15 cellular contexts compared by ENCODE assay signal in the genomic region with DNA sequence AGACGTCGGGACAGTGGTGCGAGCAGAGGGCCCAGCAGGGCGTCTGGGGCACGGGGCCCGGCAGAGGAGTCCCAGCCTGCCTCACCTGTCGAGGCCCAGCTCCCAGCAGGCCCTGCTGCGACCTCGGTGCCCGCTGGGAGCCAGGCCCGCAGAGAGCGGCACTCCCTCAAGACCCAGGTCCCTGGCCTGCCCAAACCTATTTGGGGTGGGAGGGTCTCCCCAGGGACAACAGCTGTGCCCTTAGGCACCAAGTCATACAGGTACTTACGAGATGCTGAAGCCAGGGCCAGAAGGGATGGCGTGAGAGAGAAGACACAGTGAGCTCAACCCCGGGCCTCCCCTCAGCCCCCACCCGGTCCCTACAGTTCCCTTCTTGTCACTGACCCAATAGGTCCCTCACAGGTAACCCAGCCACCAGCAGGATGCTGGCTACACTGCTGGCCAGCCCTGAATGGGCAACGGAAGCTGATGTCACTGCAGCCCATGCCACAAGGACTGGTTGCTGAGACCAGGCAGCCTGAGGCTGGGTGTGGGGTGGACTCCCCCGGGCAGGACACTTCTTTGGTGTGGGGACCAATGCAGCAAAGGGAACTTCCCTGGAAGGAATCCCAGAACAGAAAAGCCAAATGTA. TPM values are rescaled to one million over a fixed set of nuclear protein-coding genes. Genes with fewer than 3 reads are reported as not detected.
A peak's percentile ranks its signal among the peaks of the same experiment; 100 is the strongest.
DNase-seq lines count a peak whose midpoint lies in the region; ATAC-seq and TF ChIP-seq lines count a peak whose summit lies in the region.
"Had no signal": no experiment of that assay in that cellular context is flagged by ENCODE, and none has a peak within 500 bp of the region (broad histone marks: within the 10 kb centered on the region; RNA-seq: fewer than 3 reads in every experiment).

No MANE protein-coding gene starts in this region.

- DNase-seq in MCF 10A (ENCODE audit: unreplicated experiment) (no peak), breast epithelium (ENCODE audit: low spot score in 2 of 2) (no peak), adrenal gland (peak in 4 of 7 donors; percentile 8 to 22 (median 18)), mesothelial cell of epicardium (ENCODE audit: low spot score in 2 of 2, unreplicated experiment in 2 of 2) (no peak), type B pancreatic cell (ENCODE audit: extremely low spot score, unreplicated experiment) (no peak), amygdala (lab: John Stamatoyannopoulos, UW) (no peak)
- no peak for DNase-seq in stimulated activated CD4-positive, alpha-beta T cell treated with anti-CD3 and anti-CD28 coated beads, Interleukin-12 subunit alpha, Interleukin-12 subunit beta, amount 100 ng/mL, for 4 hours
- DNase-seq: cerebellar nuclear complex, NCI-H1694 had no signal

- H3K9me3 Mint-ChIP-seq in MCF 10A (ENCODE audit: unreplicated experiment) (no peaks in the 10 kb centered on the region), mesothelial cell of epicardium (no peaks in the 10 kb centered on the region), type B pancreatic cell (no peaks in the 10 kb centered on the region)

- H3K4me1 Mint-ChIP-seq in MCF 10A (ENCODE audit: insufficient read depth, unreplicated experiment) (peaks cover 9% of the 10 kb centered on the region), mesothelial cell of epicardium (peaks cover 13% of the 10 kb centered on the region), type B pancreatic cell (ENCODE audit: unreplicated experiment) (no peaks in the 10 kb centered on the region)

- TF ChIP-seq POLR2A in breast epithelium (IDR thresholded peaks at IDR 0.05), result no peak
- TF ChIP-seq POLR2A in adrenal gland (IDR thresholded peaks at IDR 0.05), result no peak

- H3K4me1 ChIP-seq in breast epithelium (no peaks in the 10 kb centered on the region), adrenal gland (replicated peaks in 1 of 2) (peaks cover 25 to 27% of the 10 kb centered on the region in 2 donors)
- H3K4me1 ChIP-seq: parathyroid adenoma had no signal

- peaks cover 6% of the 10 kb centered on the region for H3K36me3 Mint-ChIP-seq in MCF 10A (ENCODE audit: insufficient read depth, unreplicated experiment)
- H3K36me3 Mint-ChIP-seq in mesothelial cell of epicardium, result peaks cover 3% of the 10 kb centered on the region
- no peaks in the 10 kb centered on the region for H3K36me3 Mint-ChIP-seq in type B pancreatic cell

- no peaks in the 10 kb centered on the region for H3K36me3 ChIP-seq in breast epithelium
- H3K36me3 ChIP-seq in adrenal gland (replicated peaks in 1 of 2), result peaks cover 0 to 9% of the 10 kb centered on the region in 2 donors

- POLR2A ChIA-PET in MCF 10A (lab: Yijun Ruan, JAX), result interaction anchor here (0.6 to 0.8 kb wide), 2 partner anchors 9 to 95 kb away, joined by 3 read pairs; a partner anchor contains a TSS

- 60 to 84% (median 81%) methylated on average over 6 to 18 of the region's 18 CpGs for WGBS in adrenal gland, 4 donors

- H3K4me3 ChIP-seq in breast epithelium (no peak overlapping the region), adrenal gland (no peak overlapping the region)

- no peaks in the 10 kb centered on the region for H3K9me3 ChIP-seq in breast epithelium
- no peaks in the 10 kb centered on the region for H3K9me3 ChIP-seq in adrenal gland (replicated peaks in 1 of 3)
- H3K9me3 ChIP-seq: BE2C had no signal

- no peak for TF ChIP-seq CTCF in MCF 10A (IDR thresholded peaks at IDR 0.05; ENCODE audit: unreplicated experiment)
- no peak for TF ChIP-seq CTCF in breast epithelium (IDR thresholded peaks at IDR 0.05)
- TF ChIP-seq CTCF in adrenal gland (IDR thresholded peaks at IDR 0.05), result no peak
- TF ChIP-seq CTCF in mesothelial cell of epicardium (IDR thresholded peaks at IDR 0.05; ENCODE audit: unreplicated experiment), result no peak
- no peak for TF ChIP-seq CTCF in type B pancreatic cell (conservative IDR thresholded peaks at IDR 0.05)

- H3K27me3 Mint-ChIP-seq in MCF 10A (ENCODE audit: insufficient read depth, unreplicated experiment) (no peaks in the 10 kb centered on the region), mesothelial cell of epicardium (ENCODE audit: low read depth) (peaks cover 2% of the 10 kb centered on the region), type B pancreatic cell (no peaks in the 10 kb centered on the region)

- CTCF ChIA-PET in MCF 10A (lab: Yijun Ruan, JAX), result no interaction called here

- no peak for ATAC-seq in SK-N-SH treated with all-trans-retinoic acid at 6 μM for 48 hours

- H3K27ac ChIP-seq in breast epithelium, result no peak overlapping the region
- H3K27ac ChIP-seq in adrenal gland, result peak overlapping the region in 1 of 5 donors; percentile 86
- H3K27ac ChIP-seq: parathyroid adenoma had no signal

- no peaks in the 10 kb centered on the region for H3K27me3 ChIP-seq in breast epithelium
- H3K27me3 ChIP-seq in adrenal gland, result no peaks in the 10 kb centered on the region
- H3K27me3 ChIP-seq: BE2C had no signal

- H3K4me3 Mint-ChIP-seq in MCF 10A (ENCODE audit: unreplicated experiment) (no peak overlapping the region), mesothelial cell of epicardium (peak overlapping the region; percentile 30), type B pancreatic cell (peak overlapping the region; percentile 58)

- peak overlapping the region; percentile 20 for H3K27ac Mint-ChIP-seq in MCF 10A (ENCODE audit: low read depth, unreplicated experiment)
- H3K27ac Mint-ChIP-seq in mesothelial cell of epicardium, result no peak overlapping the region
- H3K27ac Mint-ChIP-seq in type B pancreatic cell, result peak overlapping the region; percentile 26

- no TSS peak for BruUV-seq in MCF 10A (replicated peaks; lab: Mats Ljungman, UMichigan)

- intact Hi-C loops in MCF 10A (cut with micrococcal nuclease) (no loop called here), breast epithelium (cut with DNase I; ENCODE audit: low total_unique reads) (no loop called here), adrenal gland (cut with DNase I) (no loop called here)

TF ChIP-seq in SK-N-SH treated with all-trans-retinoic acid at 6 μM for 48 hours, 23 proteins besides CTCF, POLR2A, EP300 and RAD21:
- no peak for TF ChIP-seq TOX (CRISPR knock-in tag; IDR thresholded peaks at IDR 0.05; ENCODE audit: borderline replicate concordance)

RNA-seq across cellular contexts. Expression of a gene that starts 3.7 kb away (rescaled TPM):
- total RNA-seq in MCF 10A (2022) (37.8 and 43.1 TPM in 2 replicates), breast epithelium (10 to 100 TPM; 30.9 to 38.4 (median 37.4) TPM), adrenal gland (10 to 100 TPM; 16.2 to 47.6 (median 25.6) TPM), mesothelial cell of epicardium (85.3 to 85.6 TPM (median 85.3 TPM) in 3 replicates), type B pancreatic cell (ENCODE audit: low replicate concordance) (51.2 and 67.8 TPM in 2 replicates)
- 100 to 1,000 TPM in 1 of 3 donors, 10 to 100 TPM in 2; 23.1 to 118 (median 39.7) TPM for polyA plus RNA-seq in adrenal gland

RNA-seq across cellular contexts. Expression of a gene that starts 14.3 kb away (rescaled TPM):
- not detected in 2 replicates for total RNA-seq in MCF 10A (2022)
- 1 to 10 TPM in 2 of 3 donors, not detected in 1; 2.0 to 3.2 TPM for total RNA-seq in breast epithelium
- total RNA-seq in adrenal gland, result under 1 TPM in 3 of 8 donors, not detected in 5; 0.14 to 0.20 (median 0.19) TPM
- polyA plus RNA-seq in adrenal gland, result under 1 TPM in 2 of 3 donors, not detected in 1; 0.16 to 0.17 TPM
- 1.4 to 1.7 TPM (median 1.6 TPM) in 3 replicates for total RNA-seq in mesothelial cell of epicardium
- 2.1 and 3.5 TPM in 2 replicates for total RNA-seq in type B pancreatic cell (ENCODE audit: low replicate concordance)
- total RNA-seq: kidney epithelial cell, temporal lobe had no signal
- polyA plus RNA-seq: fibroblast of lung had no signal

RNA-seq across cellular contexts. Expression of a gene that starts 32.3 kb away (rescaled TPM):
- total RNA-seq in MCF 10A (2022) (8.2 and 8.9 TPM in 2 replicates), breast epithelium (10 to 100 TPM in 1 of 3 donors, 1 to 10 TPM in 2; 2.9 to 13.8 (median 4.6) TPM), adrenal gland (10 to 100 TPM in 2 of 8 donors, 1 to 10 TPM in 6; 4.4 to 12.6 (median 9.3) TPM), mesothelial cell of epicardium (19.9 to 22.1 TPM (median 21.4 TPM) in 3 replicates), type B pancreatic cell (ENCODE audit: low replicate concordance) (6.4 and 14.3 TPM in 2 replicates)
- polyA plus RNA-seq in adrenal gland, result 10 to 100 TPM in 2 of 3 donors, not detected in 1; 23.5 to 50.7 TPM

RNA-seq across cellular contexts. Expression of a gene that starts 32.5 kb away (rescaled TPM):
- total RNA-seq in MCF 10A (2022), result 17.1 and 23.9 TPM in 2 replicates
- total RNA-seq in breast epithelium, result 10 to 100 TPM in 2 of 3 donors, 1 to 10 TPM in 1; 7.7 to 28.7 (median 20.6) TPM
- total RNA-seq in adrenal gland, result 10 to 100 TPM in 7 of 8 donors, 1 to 10 TPM in 1; 8.5 to 38.6 (median 23.9) TPM
- 100 to 1,000 TPM in 1 of 3 donors, 10 to 100 TPM in 1, 1 to 10 TPM in 1; 1.2 to 111 (median 41.0) TPM for polyA plus RNA-seq in adrenal gland
- total RNA-seq in mesothelial cell of epicardium, result 37.2 to 38.2 TPM (median 37.3 TPM) in 3 replicates
- 15.5 and 19.5 TPM in 2 replicates for total RNA-seq in type B pancreatic cell (ENCODE audit: low replicate concordance)

Comparison
In these comparisons a context has a peak if more than half of its experiments do, and no peak if none do; other contexts are left out.
1. DNase-seq: peak in adrenal gland (4 of 7); none in MCF 10A (single experiment), breast epithelium (0 of 2), mesothelial cell of epicardium (0 of 2), type B pancreatic cell (single experiment), amygdala (0 of 56) and stimulated activated CD4-positive, alpha-beta T cell treated with anti-CD3 and anti-CD28 coated beads, Interleukin-12 subunit alpha, Interleukin-12 subunit beta, amount 100 ng/mL, for 4 hours (single experiment).